ENCODE assay signal across 1 cellular context in genomic region chr11:28105869-28106268, GRCh38.
TF ChIP-seq lines count a peak whose summit lies in the region.

No MANE protein-coding gene starts in this region.

TF ChIP-seq in GM12878, 131 proteins besides CTCF, POLR2A, EP300 and RAD21:
- no peak for TF ChIP-seq SUZ12 (IDR thresholded peaks at IDR 0.05; ENCODE audit: unreplicated experiment)
- TF ChIP-seq MLLT1 (IDR thresholded peaks at IDR 0.05): peak; percentile 23; the same call in 1 of the 2 replicates
- peak; percentile 70; the same call in 1 of the 2 replicates for TF ChIP-seq USF2 (IDR thresholded peaks at IDR 0.05; ENCODE audit: borderline replicate concordance, low read depth, low read length)
- TF ChIP-seq POU2F2 (IDR thresholded peaks at IDR 0.05; ENCODE audit: borderline replicate concordance, low read depth, low read length): no peak
- no peak for TF ChIP-seq TBL1XR1 (IDR thresholded peaks at IDR 0.05; ENCODE audit: low read depth, low read length)
- peak; percentile 96 for TF ChIP-seq RAD51 (IDR thresholded peaks at IDR 0.05)
- TF ChIP-seq ATF3 (IDR thresholded peaks at IDR 0.05; ENCODE audit: borderline replicate concordance, extremely low read depth, low read depth, low read length): peak; percentile 46; the same call in 1 of the 2 replicates
- TF ChIP-seq GATAD2B (conservative IDR thresholded peaks at IDR 0.05; ENCODE audit: low read depth): no peak
- no peak for TF ChIP-seq ASH2L (IDR thresholded peaks at IDR 0.05; ENCODE audit: borderline replicate concordance, low read depth)
- TF ChIP-seq BMI1 (IDR thresholded peaks at IDR 0.05; ENCODE audit: borderline replicate concordance): no peak
- no peak for TF ChIP-seq CREM (IDR thresholded peaks at IDR 0.05; ENCODE audit: low read depth)
- TF ChIP-seq TCF7 (IDR thresholded peaks at IDR 0.05; ENCODE audit: borderline replicate concordance): no peak
- no peak for TF ChIP-seq KLF5 (IDR thresholded peaks at IDR 0.05; ENCODE audit: partially characterized antibody)
- no peak for TF ChIP-seq RELB (IDR thresholded peaks at IDR 0.05; ENCODE audit: low read depth)
- TF ChIP-seq ZNF274 (IDR thresholded peaks at IDR 0.05; ENCODE audit: insufficient read depth, insufficient read length): no peak
- TF ChIP-seq ZBTB33 (IDR thresholded peaks at IDR 0.05): 0 out of 2 replicates have a peak, but pooled peaks have one; percentile 21
- no peak for TF ChIP-seq HDGF (IDR thresholded peaks at IDR 0.05)
- no peak for TF ChIP-seq NR2C2 (IDR thresholded peaks at IDR 0.05; ENCODE audit: borderline replicate concordance, control insufficient read depth, insufficient read length, low read depth)
- TF ChIP-seq PAX8 (IDR thresholded peaks at IDR 0.05): no peak
- TF ChIP-seq MEF2A (IDR thresholded peaks at IDR 0.05; ENCODE audit: insufficient read depth, low read depth, low read length): no peak
